ENCODE assay signal across 1 cellular context in genomic region chr5:151892393-151892792, GRCh38.
TF ChIP-seq lines count a peak whose summit lies in the region.

No MANE protein-coding gene starts in this region.

TF ChIP-seq in K562, 482 proteins besides CTCF, POLR2A, EP300 and RAD21 (continued from another document):
- TF ChIP-seq, protein P1, sequence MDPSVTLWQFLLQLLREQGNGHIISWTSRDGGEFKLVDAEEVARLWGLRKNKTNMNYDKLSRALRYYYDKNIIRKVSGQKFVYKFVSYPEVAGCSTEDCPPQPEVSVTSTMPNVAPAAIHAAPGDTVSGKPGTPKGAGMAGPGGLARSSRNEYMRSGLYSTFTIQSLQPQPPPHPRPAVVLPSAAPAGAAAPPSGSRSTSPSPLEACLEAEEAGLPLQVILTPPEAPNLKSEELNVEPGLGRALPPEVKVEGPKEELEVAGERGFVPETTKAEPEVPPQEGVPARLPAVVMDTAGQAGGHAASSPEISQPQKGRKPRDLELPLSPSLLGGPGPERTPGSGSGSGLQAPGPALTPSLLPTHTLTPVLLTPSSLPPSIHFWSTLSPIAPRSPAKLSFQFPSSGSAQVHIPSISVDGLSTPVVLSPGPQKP (CRISPR knock-in tag; IDR thresholded peaks at IDR 0.05): no peak
- TF ChIP-seq SMARCC2 (IDR thresholded peaks at IDR 0.05; ENCODE audit: low read depth): no peak
